ENCODE assay signal across 22 cellular contexts in genomic region chr13:100229603-100230002, GRCh38.
"Had no signal": no experiment of that assay in that cellular context is flagged by ENCODE, and none has a peak within 500 bp of the region (broad histone marks: within the 10 kb centered on the region; RNA-seq: fewer than 3 reads in every experiment).

No MANE protein-coding gene starts in this region.

- H3K27ac Mint-ChIP-seq: activated B cell treated with CpG ODN at 0.5 μM for 24 hours; activated naive CD4-positive, alpha-beta T cell treated with anti-CD3 and anti-CD28 coated beads, Interleukin-2, amount 50 U/mL, for 24 hours; mesothelial cell of epicardium; nephron progenitor cell; T-cell had no signal

- H3K4me1 Mint-ChIP-seq: activated B cell treated with CpG ODN at 0.5 μM for 24 hours; activated naive CD4-positive, alpha-beta T cell treated with anti-CD3 and anti-CD28 coated beads, Interleukin-2, amount 50 U/mL, for 24 hours; mesothelial cell of epicardium had no signal

- H3K9me3 ChIP-seq: breast epithelium, lower lobe of right lung, tibial artery, uterus had no signal

- H3K27me3 ChIP-seq: breast epithelium, tibial artery, uterus had no signal

- H3K4me1 ChIP-seq: breast epithelium, uterus had no signal

- H3K4me3 ChIP-seq: breast epithelium, lower lobe of right lung, tibial artery, uterus had no signal

- ATAC-seq: T-cell had no signal

- H3K36me3 ChIP-seq: breast epithelium, lower lobe of right lung, tibial artery, uterus had no signal

- DNase-seq: activated B cell treated with CpG ODN at 0.5 μM for 24 hours; activated CD4-positive, alpha-beta T cell treated with anti-CD3 and anti-CD28 coated beads for 48 hours; activated CD8-positive, alpha-beta memory T cell treated with anti-CD3 and anti-CD28 coated beads, Interleukin-2, amount 50 U/mL, for 4 hours; activated effector memory CD4-positive, alpha-beta T cell treated with anti-CD3 and anti-CD28 coated beads, Interleukin-2, amount 50 U/mL, for 16 hours; activated T-cell treated with anti-CD3 and anti-CD28 coated beads, Interleukin-2, amount 50 U/mL, for 48 hours; cerebellar nuclear complex; effector CD8-positive, alpha-beta T cell; left cardiac atrium; lower lobe of right lung; nephron progenitor cell; nucleus accumbens; posterior cingulate gyrus; retina; stimulated activated CD4-positive, alpha-beta T cell treated with anti-CD3 and anti-CD28 coated beads, Interleukin-1b, Interleukin-23, amount 100 ng/mL, for 48 hours; stimulated activated CD8-positive, alpha-beta memory T cell treated with anti-CD3 and anti-CD28 coated beads, Interleukin-4, amount 100 ng/mL, for 48 hours; stimulated activated naive CD4-positive, alpha-beta T cell; T-cell; tibial artery; uterus had no signal

- H3K4me3 Mint-ChIP-seq: activated B cell treated with CpG ODN at 0.5 μM for 24 hours; activated naive CD4-positive, alpha-beta T cell treated with anti-CD3 and anti-CD28 coated beads, Interleukin-2, amount 50 U/mL, for 24 hours; mesothelial cell of epicardium; nephron progenitor cell; T-cell had no signal

- H3K9me3 Mint-ChIP-seq: activated B cell treated with CpG ODN at 0.5 μM for 24 hours; activated naive CD4-positive, alpha-beta T cell treated with anti-CD3 and anti-CD28 coated beads, Interleukin-2, amount 50 U/mL, for 24 hours; mesothelial cell of epicardium; nephron progenitor cell; T-cell had no signal

- H3K36me3 Mint-ChIP-seq: activated naive CD4-positive, alpha-beta T cell treated with anti-CD3 and anti-CD28 coated beads, Interleukin-2, amount 50 U/mL, for 24 hours; mesothelial cell of epicardium had no signal

- H3K27ac ChIP-seq: breast epithelium, lower lobe of right lung, tibial artery, uterus had no signal

- H3K27me3 Mint-ChIP-seq: activated B cell treated with CpG ODN at 0.5 μM for 24 hours; activated naive CD4-positive, alpha-beta T cell treated with anti-CD3 and anti-CD28 coated beads, Interleukin-2, amount 50 U/mL, for 24 hours; T-cell had no signal
